Comparison of ENCODE assay signal across 20 cellular contexts in genomic region chr2:164622338-164623106, GRCh38. TPM values are rescaled to one million over a fixed set of nuclear protein-coding genes. Genes with fewer than 3 reads are reported as not detected.
DNase-seq lines count a peak whose midpoint lies in the region; ATAC-seq and TF ChIP-seq lines count a peak whose summit lies in the region.
"Had no signal": no experiment of that assay in that cellular context is flagged by ENCODE, and none has a peak within 500 bp of the region (broad histone marks: within the 10 kb centered on the region; RNA-seq: fewer than 3 reads in every experiment).

No MANE protein-coding gene starts in this region.

- H3K27ac Mint-ChIP-seq in chondrocyte (ENCODE audit: unreplicated experiment) (no peak overlapping the region), memory B cell (no peak overlapping the region)
- H3K27ac Mint-ChIP-seq: activated naive CD4-positive, alpha-beta T cell treated with anti-CD3 and anti-CD28 coated beads, Interleukin-2, amount 10 ng/mL, durations not matched to agents 7 days and 5 days; CD8-positive, alpha-beta T cell had no signal

- H3K9ac ChIP-seq in HUES6 (ENCODE audit: low read length) = peak overlapping the region; percentile 75
- no peak overlapping the region for H3K9ac ChIP-seq in Karpas-422 (ENCODE audit: low read length)

- H3K4me1 ChIP-seq in ACC112 (ENCODE audit: control insufficient read depth, insufficient read depth, low read length, unreplicated experiment) = peaks cover 34% of the 10 kb centered on the region
- H3K4me1 ChIP-seq in HUES6 (ENCODE audit: control insufficient read depth, insufficient read depth, low read length) = peaks cover 33% of the 10 kb centered on the region
- peaks cover 0 to 16% (median 0%) of the 10 kb centered on the region in 3 donors for H3K4me1 ChIP-seq in gastroesophageal sphincter
- H3K4me1 ChIP-seq in Karpas-422 (ENCODE audit: low read length) = no peaks in the 10 kb centered on the region

- TF ChIP-seq EP300 in gastroesophageal sphincter (IDR thresholded peaks at IDR 0.05) = no peak

- H3K79me2 ChIP-seq in ACC112 (ENCODE audit: control insufficient read depth, insufficient read depth, low read length, unreplicated experiment) (no peaks in the 10 kb centered on the region), Karpas-422 (ENCODE audit: low read length) (no peaks in the 10 kb centered on the region)

- whole genome bisulfite sequencing in gastroesophageal sphincter (ENCODE audit: low coverage in 1 of 2), 2 donors = 90 to 95% methylated on average over 7 to 9 of the region's 12 CpGs

- H3K36me3 Mint-ChIP-seq in chondrocyte (ENCODE audit: low read depth) = no peaks in the 10 kb centered on the region
- H3K36me3 Mint-ChIP-seq in memory B cell = no peaks in the 10 kb centered on the region
- H3K36me3 Mint-ChIP-seq: activated naive CD4-positive, alpha-beta T cell treated with anti-CD3 and anti-CD28 coated beads, Interleukin-2, amount 10 ng/mL, durations not matched to agents 7 days and 5 days; CD8-positive, alpha-beta T cell had no signal

- H3K9me3 Mint-ChIP-seq in chondrocyte (ENCODE audit: low read depth) = no peaks in the 10 kb centered on the region
- H3K9me3 Mint-ChIP-seq in memory B cell = no peaks in the 10 kb centered on the region
- H3K9me3 Mint-ChIP-seq: activated naive CD4-positive, alpha-beta T cell treated with anti-CD3 and anti-CD28 coated beads, Interleukin-2, amount 10 ng/mL, durations not matched to agents 7 days and 5 days; CD8-positive, alpha-beta T cell had no signal

- H3K27me3 Mint-ChIP-seq in chondrocyte (ENCODE audit: low read depth) (no peaks in the 10 kb centered on the region), memory B cell (peaks cover 12% of the 10 kb centered on the region)

- H3K9me3 ChIP-seq in HUES6 (ENCODE audit: control insufficient read depth, insufficient read depth, low read depth, low read length) (no peaks in the 10 kb centered on the region), gastroesophageal sphincter (no peaks in the 10 kb centered on the region), Karpas-422 (ENCODE audit: low read length) (no peaks in the 10 kb centered on the region)
- H3K9me3 ChIP-seq: pancreas, stomach had no signal

- no peak for TF ChIP-seq POLR2A in gastroesophageal sphincter (IDR thresholded peaks at IDR 0.05)

- H3K4me3 Mint-ChIP-seq in chondrocyte (ENCODE audit: unreplicated experiment) = peak overlapping the region; percentile 80
- peak overlapping the region; percentile 78 for H3K4me3 Mint-ChIP-seq in memory B cell
- H3K4me3 Mint-ChIP-seq: activated naive CD4-positive, alpha-beta T cell treated with anti-CD3 and anti-CD28 coated beads, Interleukin-2, amount 10 ng/mL, durations not matched to agents 7 days and 5 days had no signal

- H3K36me3 ChIP-seq in ACC112 (ENCODE audit: insufficient read depth, low read length) = no peaks in the 10 kb centered on the region
- no peaks in the 10 kb centered on the region for H3K36me3 ChIP-seq in HUES6 (ENCODE audit: control insufficient read depth, insufficient read depth, low read length)
- no peaks in the 10 kb centered on the region for H3K36me3 ChIP-seq in gastroesophageal sphincter
- no peaks in the 10 kb centered on the region for H3K36me3 ChIP-seq in Karpas-422 (ENCODE audit: insufficient read depth, low read length)
- H3K36me3 ChIP-seq: pancreas, stomach had no signal

- DNase-seq in chondrocyte (ENCODE audit: low spot score) (no peak), memory B cell (ENCODE audit: low spot score in 2 of 2) (no peak), ureter (ENCODE audit: low spot score) (no peak), Karpas-422 (no peak)
- DNase-seq: activated CD4-positive, alpha-beta T cell treated with anti-CD3 and anti-CD28 coated beads, Interleukin-2, amount 50 U/mL, for 1 hour; activated naive CD4-positive, alpha-beta T cell treated with anti-CD3 and anti-CD28 coated beads, Interleukin-2, amount 10 ng/mL, durations not matched to agents 7 days and 5 days; CD8-positive, alpha-beta T cell; HCEC 1CT; hippocampal formation; NCI-H1436; NK-92 treated with Interleukin-12 subunit alpha and Interleukin-12 subunit beta, amount 100 ng/mL, for 24 hours; stimulated activated CD4-positive, alpha-beta T cell treated with anti-CD3 and anti-CD28 coated beads, Interleukin-2, amount 100 ng/mL, for 24 hours; stomach had no signal

- ATAC-seq in memory B cell (ENCODE audit: low read depth) = no peak
- no peak for ATAC-seq in gastroesophageal sphincter
- ATAC-seq in HG03442 (IDR thresholded peaks at IDR 0.05; ENCODE audit: unreplicated experiment) = no peak
- ATAC-seq: CD8-positive, alpha-beta T cell had no signal

- H3K4me2 ChIP-seq in Karpas-422 (ENCODE audit: low read depth, low read length, poor library complexity, severe bottlenecking) = no peak overlapping the region

- no peak for TF ChIP-seq CTCF in chondrocyte (IDR thresholded peaks at IDR 0.05)
- TF ChIP-seq CTCF in gastroesophageal sphincter (IDR thresholded peaks at IDR 0.05) = no peak

- H3K4me3 ChIP-seq in ACC112 (ENCODE audit: low read depth, low read length) = peak overlapping the region; percentile 83; the same call in 1 of the 2 replicates
- H3K4me3 ChIP-seq in HUES6 (ENCODE audit: low read depth, low read length) = peak overlapping the region; percentile 58
- H3K4me3 ChIP-seq in gastroesophageal sphincter = no peak overlapping the region
- no peak overlapping the region for H3K4me3 ChIP-seq in Karpas-422 (ENCODE audit: low read length)

- H2AFZ ChIP-seq in ACC112 (ENCODE audit: low read length, unreplicated experiment) (no peak overlapping the region), Karpas-422 (ENCODE audit: low read length) (no peak overlapping the region)

- H3K4me1 Mint-ChIP-seq in chondrocyte (ENCODE audit: low read depth) (peaks cover 17% of the 10 kb centered on the region), memory B cell (peaks cover 3% of the 10 kb centered on the region)

- no peaks in the 10 kb centered on the region for H3K9me2 ChIP-seq in Karpas-422 (replicated peaks; ENCODE audit: insufficient read depth, low read length)

- no peaks in the 10 kb centered on the region for H3K27me3 ChIP-seq in ACC112 (ENCODE audit: insufficient read depth, low read length)
- H3K27me3 ChIP-seq in HUES6 (ENCODE audit: control insufficient read depth, insufficient read depth, low read length) = no peaks in the 10 kb centered on the region
- H3K27me3 ChIP-seq in gastroesophageal sphincter = peaks cover 7% of the 10 kb centered on the region
- no peaks in the 10 kb centered on the region for H3K27me3 ChIP-seq in Karpas-422 (ENCODE audit: low read length)
- H3K27me3 ChIP-seq: pancreas had no signal

- no peak overlapping the region for H3K27ac ChIP-seq in ACC112 (ENCODE audit: low read depth, low read length)
- H3K27ac ChIP-seq in HUES6 (ENCODE audit: low read depth, low read length) = peak overlapping the region; percentile 9; the same call in 1 of the 2 replicates
- H3K27ac ChIP-seq in gastroesophageal sphincter = no peak overlapping the region
- no peak overlapping the region for H3K27ac ChIP-seq in Karpas-422 (ENCODE audit: low read length)
- H3K27ac ChIP-seq: RWPE1 had no signal

- H4K20me1 ChIP-seq in Karpas-422 (ENCODE audit: insufficient read depth, low read depth, low read length) = no peaks in the 10 kb centered on the region

RNA-seq across cellular contexts. Expression of gene GRB14, which starts 1.2 kb away (rescaled TPM):
- total RNA-seq in chondrocyte (1.1 to 2.4 TPM (median 1.2 TPM) in 3 replicates), gastroesophageal sphincter (1 to 10 TPM in 3 of 4 donors, under 1 TPM in 1; 0.94 to 5.3 (median 2.4) TPM), ureter (6.7 TPM)
- total RNA-seq in Karpas-422 (2014; rRNA removed; shearing (Covaris generic); ENCODE audit: low replicate concordance) = not detected in 2 replicates
- total RNA-seq: CD8-positive, alpha-beta T cell; fibroblast of villous mesenchyme had no signal

Comparison
In these comparisons a context has a peak if more than half of its experiments do, and no peak if none do; other contexts are left out.
1. H3K4me3 ChIP-seq: peak in ACC112 (single experiment) and HUES6 (single experiment); none in gastroesophageal sphincter (0 of 2) and Karpas-422 (single experiment).